ENCODE assay signal across 1 cellular context in genomic region chr2:215299337-215299859, GRCh38.
TF ChIP-seq lines count a peak whose summit lies in the region.

No MANE protein-coding gene starts in this region.

TF ChIP-seq in WTC11, 78 proteins besides CTCF, POLR2A, EP300 and RAD21 (continued from another document):
- no peak for TF ChIP-seq FOXP4 (CRISPR knock-in tag; IDR thresholded peaks at IDR 0.05)
- no peak for TF ChIP-seq GABPB1 (CRISPR knock-in tag; IDR thresholded peaks at IDR 0.05)
- TF ChIP-seq ESRRA (CRISPR knock-in tag; IDR thresholded peaks at IDR 0.05; ENCODE audit: borderline replicate concordance) = no peak
- no peak for TF ChIP-seq NFE2L1 (CRISPR knock-in tag; IDR thresholded peaks at IDR 0.05)
- TF ChIP-seq PREB (CRISPR knock-in tag; IDR thresholded peaks at IDR 0.05; ENCODE audit: borderline replicate concordance) = no peak
- no peak for TF ChIP-seq ATF1 (CRISPR knock-in tag; IDR thresholded peaks at IDR 0.05)
- TF ChIP-seq ZNF416 (CRISPR knock-in tag; IDR thresholded peaks at IDR 0.05) = no peak
- no peak for TF ChIP-seq ZNF138 (CRISPR knock-in tag; conservative IDR thresholded peaks at IDR 0.05)
- no peak for TF ChIP-seq TP53 (CRISPR knock-in tag; IDR thresholded peaks at IDR 0.05)
